In genomic region chr1:39080884-39081265, GRCh38 we compare ENCODE assay signal across 10 cellular contexts. TPM values are rescaled to one million over a fixed set of nuclear protein-coding genes. Genes with fewer than 3 reads are reported as not detected.
DNase-seq lines count a peak whose midpoint lies in the region; ATAC-seq and TF ChIP-seq lines count a peak whose summit lies in the region.
"Had no signal": no experiment of that assay in that cellular context is flagged by ENCODE, and none has a peak within 500 bp of the region (broad histone marks: within the 10 kb centered on the region; RNA-seq: fewer than 3 reads in every experiment).

No MANE protein-coding gene starts in this region.

- peaks cover 0 to 5% of the 10 kb centered on the region in 2 donors for H3K4me1 ChIP-seq in uterus

- no peak for TF ChIP-seq POLR2A in uterus (IDR thresholded peaks at IDR 0.05)

- H3K27me3 ChIP-seq in uterus: no peaks in the 10 kb centered on the region

- ATAC-seq in activated naive CD4-positive, alpha-beta T cell treated with anti-CD3 and anti-CD28 coated beads, Interleukin-2, amount 50 U/mL, for 72 hours: no peak
- no peak for ATAC-seq in HG02938 (IDR thresholded peaks at IDR 0.05; ENCODE audit: unreplicated experiment)

- no peak for TF ChIP-seq CTCF in coronary artery (IDR thresholded peaks at IDR 0.05)
- TF ChIP-seq CTCF in mesothelial cell of epicardium (IDR thresholded peaks at IDR 0.05; ENCODE audit: unreplicated experiment): no peak
- no peak for TF ChIP-seq CTCF in uterus (IDR thresholded peaks at IDR 0.05)

- no peaks in the 10 kb centered on the region for H3K36me3 ChIP-seq in uterus

- intact Hi-C loops in uterus (cut with DNase I; ENCODE audit: low total_unique reads): no loop called here

- H3K4me3 Mint-ChIP-seq in activated naive CD4-positive, alpha-beta T cell treated with anti-CD3 and anti-CD28 coated beads, Interleukin-2, amount 50 U/mL, for 24 hours: peak overlapping the region; percentile 77
- peak overlapping the region; percentile 75 for H3K4me3 Mint-ChIP-seq in mesothelial cell of epicardium

- no peak for DNase-seq in activated naive CD4-positive, alpha-beta T cell treated with anti-CD3 and anti-CD28 coated beads, Interleukin-2, amount 50 U/mL, for 72 hours (ENCODE audit: low spot score in 2 of 2)
- no peak for DNase-seq in coronary artery (ENCODE audit: low spot score)
- DNase-seq in mesothelial cell of epicardium (ENCODE audit: low spot score in 2 of 2, unreplicated experiment in 2 of 2): no peak
- DNase-seq in uterus: peak in 1 of 2 donors; percentile 53
- no peak for DNase-seq in HCEC 1CT
- DNase-seq in A172 (ENCODE audit: low spot score): no peak

- peak overlapping the region; percentile 79 for H3K4me3 ChIP-seq in coronary artery
- H3K4me3 ChIP-seq in uterus: peak overlapping the region; percentile 24 to 67

- H3K27ac Mint-ChIP-seq in activated naive CD4-positive, alpha-beta T cell treated with anti-CD3 and anti-CD28 coated beads, Interleukin-2, amount 50 U/mL, for 24 hours: no peak overlapping the region
- H3K27ac Mint-ChIP-seq in activated naive CD4-positive, alpha-beta T cell treated with anti-CD3 and anti-CD28 coated beads, Interleukin-2, amount 50 U/mL, for 72 hours: no peak overlapping the region
- peak overlapping the region; percentile 54 for H3K27ac Mint-ChIP-seq in mesothelial cell of epicardium

- no peaks in the 10 kb centered on the region for H3K9me3 Mint-ChIP-seq in activated naive CD4-positive, alpha-beta T cell treated with anti-CD3 and anti-CD28 coated beads, Interleukin-2, amount 50 U/mL, for 24 hours
- no peaks in the 10 kb centered on the region for H3K9me3 Mint-ChIP-seq in activated naive CD4-positive, alpha-beta T cell treated with anti-CD3 and anti-CD28 coated beads, Interleukin-2, amount 50 U/mL, for 72 hours
- H3K9me3 Mint-ChIP-seq in mesothelial cell of epicardium: no peaks in the 10 kb centered on the region

- H3K4me1 Mint-ChIP-seq in activated naive CD4-positive, alpha-beta T cell treated with anti-CD3 and anti-CD28 coated beads, Interleukin-2, amount 50 U/mL, for 24 hours: peaks cover 6% of the 10 kb centered on the region
- H3K4me1 Mint-ChIP-seq in mesothelial cell of epicardium: peaks cover 17% of the 10 kb centered on the region

- peaks cover 25% of the 10 kb centered on the region for H3K27me3 Mint-ChIP-seq in activated naive CD4-positive, alpha-beta T cell treated with anti-CD3 and anti-CD28 coated beads, Interleukin-2, amount 50 U/mL, for 24 hours
- peaks cover 55% of the 10 kb centered on the region for H3K27me3 Mint-ChIP-seq in mesothelial cell of epicardium (ENCODE audit: low read depth)

- H3K27ac ChIP-seq in coronary artery (peak overlapping the region in 1 of 2 donors; percentile 17), uterus (peak overlapping the region; percentile 13 to 43)
- H3K27ac ChIP-seq: epithelial cell of prostate, SK-N-MC had no signal

- no peaks in the 10 kb centered on the region for H3K36me3 Mint-ChIP-seq in activated naive CD4-positive, alpha-beta T cell treated with anti-CD3 and anti-CD28 coated beads, Interleukin-2, amount 50 U/mL, for 24 hours
- peaks cover 10 to 14% of the 10 kb centered on the region in 2 donors for H3K36me3 Mint-ChIP-seq in activated naive CD4-positive, alpha-beta T cell treated with anti-CD3 and anti-CD28 coated beads, Interleukin-2, amount 50 U/mL, for 72 hours
- H3K36me3 Mint-ChIP-seq in mesothelial cell of epicardium: no peaks in the 10 kb centered on the region

- no peaks in the 10 kb centered on the region for H3K9me3 ChIP-seq in uterus

RNA-seq across cellular contexts. Expression of gene NDUFS5, which starts 54.7 kb away (rescaled TPM):
- total RNA-seq in activated naive CD4-positive, alpha-beta T cell treated with anti-CD3 and anti-CD28 coated beads, Interleukin-2, amount 50 U/mL, for 72 hours: 100 to 1,000 TPM; 153 to 211 TPM
- 184 to 196 TPM (median 186 TPM) in 3 replicates for total RNA-seq in mesothelial cell of epicardium
- 100 to 1,000 TPM; 122 to 659 (median 361) TPM for total RNA-seq in uterus
- 692 and 1,210 TPM in 2 replicates for total RNA-seq in A172 (2014; rRNA removed; shearing (Covaris generic))
